Comparison of ENCODE assay signal across 9 cellular contexts in the genomic region with DNA sequence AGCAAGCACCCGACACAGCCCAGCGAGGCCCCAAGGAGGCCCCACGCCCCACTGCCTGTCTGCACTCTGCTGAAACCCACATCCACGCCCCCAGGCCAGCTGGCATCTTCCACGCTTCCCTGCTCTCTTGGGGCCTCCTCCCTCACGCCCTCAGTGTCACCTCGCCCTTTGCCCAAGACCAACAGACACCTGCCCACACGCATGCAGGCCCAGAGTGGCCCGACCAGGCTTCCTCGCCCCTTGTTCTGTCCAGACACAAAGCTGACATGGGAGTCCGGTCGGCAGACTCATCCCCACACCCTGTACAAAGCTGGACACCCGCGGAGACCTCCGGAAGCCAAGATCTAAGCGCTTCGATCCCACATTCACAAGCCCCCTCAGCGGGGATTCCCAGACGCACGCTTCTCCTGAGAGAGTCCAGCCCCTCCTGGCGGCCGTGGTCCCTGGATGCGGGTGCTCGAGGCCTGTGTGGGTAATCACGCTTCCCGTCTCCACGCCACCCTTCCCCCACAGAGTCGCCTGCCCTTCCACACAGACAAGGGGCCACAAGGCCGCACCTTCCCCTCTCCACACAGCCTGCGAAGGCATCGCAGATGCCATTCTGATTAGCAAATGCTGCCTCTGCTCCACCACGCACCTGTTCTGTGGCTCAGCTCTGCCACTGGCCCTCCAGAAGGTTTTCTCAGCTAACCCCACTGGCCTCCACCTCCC.
DNase-seq lines count a peak whose midpoint lies in the region; ATAC-seq and TF ChIP-seq lines count a peak whose summit lies in the region.
"Had no signal": no experiment of that assay in that cellular context is flagged by ENCODE, and none has a peak within 500 bp of the region (broad histone marks: within the 10 kb centered on the region; RNA-seq: fewer than 3 reads in every experiment).

No MANE protein-coding gene starts in this region.

- H3K4ac ChIP-seq in neuronal stem cell (ENCODE audit: low read length): peak overlapping the region; percentile 53

- H3K9ac ChIP-seq in neuronal stem cell (ENCODE audit: low read depth, low read length, poor library complexity): peak overlapping the region; percentile 15

- H3K4me1 ChIP-seq in neuronal stem cell (ENCODE audit: control insufficient read depth in 2 of 2, insufficient read depth in 1 of 2, low read depth in 1 of 2, low read length in 2 of 2) (peaks cover 9 to 10% of the 10 kb centered on the region in 2 donors), prostate gland (replicated peaks) (peaks cover 4% of the 10 kb centered on the region)

- in situ Hi-C loops in brain microvascular endothelial cell (cut with HindIII; ENCODE audit: low pct_ligation_motif_present, low sequenced_read_pairs): no loop called here

- H2AFZ ChIP-seq in neuronal stem cell (ENCODE audit: low read length): no peak overlapping the region

- H2BK15ac ChIP-seq in neuronal stem cell (ENCODE audit: low read length): no peak overlapping the region

- H2BK12ac ChIP-seq in neuronal stem cell (ENCODE audit: low read length): peak overlapping the region; percentile 73

- POLR2A ChIA-PET in RWPE1 (lab: Yijun Ruan, JAX; ENCODE audit: low non-redundant PET): no interaction called here

- DNase-seq in RWPE1 (ENCODE audit: low spot score) (no peak), neuronal stem cell (ENCODE audit: low spot score) (no peak), brain microvascular endothelial cell (no peak), prostate gland (ENCODE audit: low spot score) (no peak)
- DNase-seq in stimulated activated CD4-positive, alpha-beta T cell treated with anti-CD3 and anti-CD28 coated beads, Interleukin-4, amount 100 ng/mL, for 4 hours: no peak
- DNase-seq in activated CD4-positive, alpha-beta T cell treated with anti-CD3 and anti-CD28 coated beads for 48 hours: no peak

- no peak overlapping the region for H4K91ac ChIP-seq in neuronal stem cell (ENCODE audit: low read depth, low read length, poor library complexity)

- H3K36me3 ChIP-seq in neuronal stem cell (replicated peaks in 1 of 2; ENCODE audit: control insufficient read depth in 2 of 2, insufficient read depth in 2 of 2, low read length in 2 of 2): peaks cover 0 to 2% of the 10 kb centered on the region in 2 donors
- no peaks in the 10 kb centered on the region for H3K36me3 ChIP-seq in brain microvascular endothelial cell (replicated peaks)
- H3K36me3 ChIP-seq in prostate gland: no peaks in the 10 kb centered on the region

- no peak overlapping the region for H4K8ac ChIP-seq in neuronal stem cell (ENCODE audit: low read depth, low read length)

- H3K27ac ChIP-seq in RWPE1 (0 out of 2 replicates have a peak overlapping the region, but pooled peaks have one; percentile 7), neuronal stem cell (replicated peaks; ENCODE audit: low read length) (no peak overlapping the region), brain microvascular endothelial cell (no peak overlapping the region), prostate gland (no peak overlapping the region)
- H3K27ac ChIP-seq: epithelial cell of prostate had no signal

- intact Hi-C loops in prostate gland (cut with DNase I): no loop called here

- H3K18ac ChIP-seq in neuronal stem cell (ENCODE audit: low read length): peak overlapping the region; percentile 91

- TF ChIP-seq POLR2A in prostate gland (IDR thresholded peaks at IDR 0.05): no peak

- H3K4me3 ChIP-seq in neuronal stem cell (ENCODE audit: low read length in 2 of 2) (no peak overlapping the region), brain microvascular endothelial cell (ENCODE audit: low read depth, low read length) (no peak overlapping the region), prostate gland (no peak overlapping the region)

- TF ChIP-seq CTCF in RWPE1 (conservative IDR thresholded peaks at IDR 0.05; ENCODE audit: low read depth) (no peak), brain microvascular endothelial cell (IDR thresholded peaks at IDR 0.05; ENCODE audit: low read depth, low read length, missing control alignments) (no peak), prostate gland (IDR thresholded peaks at IDR 0.05) (no peak)

- CTCF ChIA-PET in RWPE1 (lab: Yijun Ruan, JAX): no interaction called here

- peak overlapping the region; percentile 91 for H2AK5ac ChIP-seq in neuronal stem cell (ENCODE audit: low read depth, low read length)

- no CpG with 5 or more reads among the region's 32 CpGs for WGBS in neuronal stem cell (ENCODE audit: extremely low coverage in 2 of 2, insufficient read length in 2 of 2, insufficient replicate concordance in 1 of 2), 2 donors
- 93% methylated on average over 32 of the region's 32 CpGs for WGBS in prostate gland

- ATAC-seq in GM18861 (IDR thresholded peaks at IDR 0.05; ENCODE audit: unreplicated experiment) (peak; percentile 65), HG02623 (IDR thresholded peaks at IDR 0.05; ENCODE audit: unreplicated experiment) (peak; percentile 65)

- peak overlapping the region; percentile 89 for H3K14ac ChIP-seq in neuronal stem cell (ENCODE audit: low read length)

- no peak overlapping the region for H3K4me2 ChIP-seq in neuronal stem cell (ENCODE audit: insufficient read depth, low read length, poor library complexity, severe bottlenecking)

- no peak overlapping the region for H2BK120ac ChIP-seq in neuronal stem cell (ENCODE audit: low read depth, low read length)

- no peak overlapping the region for H3K23ac ChIP-seq in neuronal stem cell (ENCODE audit: low read depth, low read length, poor library complexity)

- H3K27me3 ChIP-seq in neuronal stem cell (ENCODE audit: control insufficient read depth in 3 of 3, insufficient read depth in 3 of 3, low read depth in 1 of 3, low read length in 3 of 3) (no peaks in the 10 kb centered on the region), brain microvascular endothelial cell (replicated peaks) (no peaks in the 10 kb centered on the region), prostate gland (replicated peaks; ENCODE audit: insufficient read depth) (no peaks in the 10 kb centered on the region)

- H3K9me3 ChIP-seq in neuronal stem cell (replicated peaks in 1 of 2; ENCODE audit: control insufficient read depth in 2 of 2, insufficient read depth in 1 of 2, low read depth in 1 of 2, low read length in 2 of 2): peaks cover 0 to 2% of the 10 kb centered on the region in 2 donors
- H3K9me3 ChIP-seq in prostate gland: no peaks in the 10 kb centered on the region

- peaks cover 5% of the 10 kb centered on the region for H3K79me1 ChIP-seq in neuronal stem cell (ENCODE audit: low read depth, low read length)

- H2BK5ac ChIP-seq in neuronal stem cell (ENCODE audit: low read length): peak overlapping the region; percentile 10
